In the genomic region with DNA sequence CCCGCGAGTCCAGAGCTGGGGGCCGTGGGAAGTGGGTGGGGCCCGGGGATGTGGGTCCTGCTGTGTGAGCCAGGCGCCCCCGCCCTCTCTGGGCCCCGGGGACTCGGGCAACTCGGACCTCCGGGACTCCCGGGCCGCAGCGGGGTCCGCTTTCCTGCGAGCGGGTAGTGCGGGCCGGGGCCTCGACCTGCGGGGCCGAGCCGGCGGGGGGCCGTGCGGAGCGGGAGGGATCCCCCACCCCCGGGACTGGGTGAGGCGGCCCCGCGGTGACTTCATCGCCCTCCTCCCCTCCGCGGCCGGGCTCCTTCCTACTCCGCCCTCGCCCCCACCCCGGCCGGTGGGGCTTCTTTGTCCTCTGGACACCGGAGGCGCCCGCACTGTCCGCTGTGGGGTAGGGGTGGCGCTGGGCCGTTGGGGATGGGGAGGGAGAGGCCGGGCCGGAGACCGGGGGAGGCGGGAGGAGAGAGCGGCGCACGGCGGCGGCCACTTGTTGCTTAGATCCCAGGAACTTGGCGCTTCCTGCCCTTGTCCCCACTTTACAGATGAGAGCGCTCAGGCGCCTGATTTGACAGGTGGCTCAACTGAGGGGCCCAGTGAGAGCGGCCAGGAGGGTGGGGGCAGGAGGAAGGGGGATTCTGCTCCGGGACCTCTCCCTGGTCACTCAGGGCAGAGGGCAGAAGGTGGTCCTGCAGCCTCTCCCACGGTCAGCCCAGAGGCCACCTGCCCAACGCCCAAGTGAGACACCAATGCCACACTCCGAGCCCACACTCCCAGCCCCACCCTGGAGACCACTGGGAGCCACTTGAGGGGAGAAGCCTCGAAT, we compare ENCODE assay signal across 8 cellular contexts. TPM values are rescaled to one million over a fixed set of nuclear protein-coding genes. Genes with fewer than 3 reads are reported as not detected.
A peak's percentile ranks its signal among the peaks of the same experiment; 100 is the strongest.
DNase-seq lines count a peak whose midpoint lies in the region; ATAC-seq and TF ChIP-seq lines count a peak whose summit lies in the region.

No MANE protein-coding gene starts in this region.

- in situ Hi-C loops in G401 (cut with HindIII; ENCODE audit: low sequenced_read_pairs): no loop called here

- H3K9me3 ChIP-seq in neutrophil: no peaks in the 10 kb centered on the region

- H3K27ac ChIP-seq in foreskin keratinocyte (peak overlapping the region; percentile 29), neutrophil (peak overlapping the region; percentile 65)

- H3K4me1 ChIP-seq in foreskin keratinocyte (peaks cover 12% of the 10 kb centered on the region), neutrophil (ENCODE audit: control insufficient read depth in 1 of 2, insufficient read depth in 1 of 2, low read depth in 1 of 2, low read length in 1 of 2) (peaks cover 26 to 34% of the 10 kb centered on the region in 2 experiments)

- ATAC-seq in foreskin keratinocyte: peak; percentile 10

- DNase-seq in activated T-cell treated with anti-CD3 and anti-CD28 coated beads for 48 hours (ENCODE audit: low read depth): peak; percentile 34
- DNase-seq in activated T-cell treated with anti-CD3 and anti-CD28 coated beads for 4 hours: no peak
- peak; percentile 34 for DNase-seq in HuH-7.5 (ENCODE audit: low spot score)
- DNase-seq in activated T-helper 1 cell treated with Interleukin-2 at 50 U/mL for 16 hours (ENCODE audit: low read depth): peak; percentile 19
- DNase-seq in foreskin keratinocyte: peak in 1 of 2 donors; percentile 16
- no peak for DNase-seq in NCI-H1436 treated with DMSO at 0.1 percent for 48 hours (lab: John Stamatoyannopoulos, UW)
- no peak for DNase-seq in G401 (ENCODE audit: low spot score)

- TF ChIP-seq CTCF in foreskin keratinocyte (conservative IDR thresholded peaks at IDR 0.05) (no peak), neutrophil (IDR thresholded peaks at IDR 0.05) (no peak)

- H3K27me3 ChIP-seq in foreskin keratinocyte: no peaks in the 10 kb centered on the region
- H3K27me3 ChIP-seq in neutrophil: peaks cover 35% of the 10 kb centered on the region

- H3K4me3 ChIP-seq in neutrophil (ENCODE audit: low read depth in 1 of 2, low read length in 1 of 2): peak overlapping the region; percentile 66 to 89

- peaks cover 26% of the 10 kb centered on the region for H3K36me3 ChIP-seq in neutrophil

RNA-seq across cellular contexts. Expression of a gene that starts 0.9 kb away (rescaled TPM):
- total RNA-seq in foreskin keratinocyte: 22.1 and 23.8 TPM in 2 replicates
- polyA plus RNA-seq in foreskin keratinocyte: 32.8 and 33.9 TPM in 2 replicates
- 55.1 and 62.1 TPM in 2 replicates for total RNA-seq in G401 (2014; rRNA removed; shearing (Covaris generic))

RNA-seq across cellular contexts. Expression of a gene that starts 26.1 kb away (rescaled TPM):
- total RNA-seq in foreskin keratinocyte: not detected in 2 replicates
- polyA plus RNA-seq in foreskin keratinocyte: not detected in 2 replicates
- not detected in 2 replicates for total RNA-seq in G401 (2014; rRNA removed; shearing (Covaris generic))

RNA-seq across cellular contexts. Expression of a gene that starts 39.1 kb away (rescaled TPM):
- 2.1 and 2.3 TPM in 2 replicates for total RNA-seq in foreskin keratinocyte
- 0.11 and 0.19 TPM in 2 replicates for polyA plus RNA-seq in foreskin keratinocyte
- 3.1 TPM in 1 of 2 replicates, not detected in the other for total RNA-seq in G401 (2014; rRNA removed; shearing (Covaris generic))

RNA-seq across cellular contexts. Expression of a gene that starts 53.0 kb away (rescaled TPM):
- total RNA-seq in foreskin keratinocyte: 44.2 and 52.3 TPM in 2 replicates
- polyA plus RNA-seq in foreskin keratinocyte: 58.1 and 73.0 TPM in 2 replicates
- 122 and 134 TPM in 2 replicates for total RNA-seq in G401 (2014; rRNA removed; shearing (Covaris generic))

RNA-seq across cellular contexts. Expression of a gene that starts 55.5 kb away (rescaled TPM):
- total RNA-seq in foreskin keratinocyte: 14.0 and 14.9 TPM in 2 replicates
- polyA plus RNA-seq in foreskin keratinocyte: 9.2 and 11.0 TPM in 2 replicates
- 10.3 and 15.8 TPM in 2 replicates for total RNA-seq in G401 (2014; rRNA removed; shearing (Covaris generic))

Comparison
In these comparisons a context has a peak if more than half of its experiments do, and no peak if none do; other contexts are left out.
1. DNase-seq: peak in activated T-cell treated with anti-CD3 and anti-CD28 coated beads for 48 hours (single experiment), HuH-7.5 (single experiment) and activated T-helper 1 cell treated with Interleukin-2 at 50 U/mL for 16 hours (single experiment); none in activated T-cell treated with anti-CD3 and anti-CD28 coated beads for 4 hours (single experiment), NCI-H1436 treated with DMSO at 0.1 percent for 48 hours (single experiment) and G401 (single experiment).